ENCODE assay signal across 10 cellular contexts in the genomic region with DNA sequence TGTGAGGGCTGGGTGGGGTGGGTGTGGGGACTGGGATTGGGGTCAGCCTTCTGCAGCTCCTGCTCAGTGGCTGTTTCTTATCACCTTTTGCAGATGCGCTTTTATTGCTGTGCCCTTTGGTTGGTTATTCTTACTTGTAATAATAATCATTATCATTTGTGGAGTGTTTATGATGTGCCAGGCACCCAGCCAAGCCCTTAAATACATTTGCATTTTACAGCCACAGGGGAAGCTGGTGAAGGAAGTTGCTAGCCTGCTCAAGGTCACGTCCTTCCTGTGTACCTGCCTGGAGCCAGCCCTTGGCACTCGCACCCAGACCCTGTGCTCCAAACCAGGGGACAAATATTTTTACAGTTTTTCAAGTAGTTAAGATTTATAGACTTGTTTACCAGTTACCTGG.
A peak's percentile ranks its signal among the peaks of the same experiment; 100 is the strongest.
DNase-seq lines count a peak whose midpoint lies in the region; ATAC-seq and TF ChIP-seq lines count a peak whose summit lies in the region.
"Had no signal": no experiment of that assay in that cellular context is flagged by ENCODE, and none has a peak within 500 bp of the region (broad histone marks: within the 10 kb centered on the region; RNA-seq: fewer than 3 reads in every experiment).

No MANE protein-coding gene starts in this region.

- no peak for TF ChIP-seq CTCF in C4-2B (conservative IDR thresholded peaks at IDR 0.05)

- H3K27ac ChIP-seq in C4-2B, result peak overlapping the region; percentile 20
- H3K27ac ChIP-seq: esophagus muscularis mucosa, tibial artery had no signal

- ATAC-seq in GM21423 (IDR thresholded peaks at IDR 0.05; ENCODE audit: unreplicated experiment), result peak; percentile 53
- no peak for ATAC-seq in HG02970 (IDR thresholded peaks at IDR 0.05; ENCODE audit: low FRiP score, unreplicated experiment)
- no peak for ATAC-seq in HG02759 (IDR thresholded peaks at IDR 0.05; ENCODE audit: unreplicated experiment)
- no peak for ATAC-seq in GM21528 (IDR thresholded peaks at IDR 0.05; ENCODE audit: low FRiP score, unreplicated experiment)

- DNase-seq in NCI-H526 treated with DMSO at 0.1 percent for 48 hours (lab: John Stamatoyannopoulos, UW), result peak; percentile 25
- DNase-seq in dermis blood vessel endothelial cell, result peak; percentile 52
- no peak for DNase-seq in medulla oblongata (ENCODE audit: extremely low spot score)
